In the genomic region with DNA sequence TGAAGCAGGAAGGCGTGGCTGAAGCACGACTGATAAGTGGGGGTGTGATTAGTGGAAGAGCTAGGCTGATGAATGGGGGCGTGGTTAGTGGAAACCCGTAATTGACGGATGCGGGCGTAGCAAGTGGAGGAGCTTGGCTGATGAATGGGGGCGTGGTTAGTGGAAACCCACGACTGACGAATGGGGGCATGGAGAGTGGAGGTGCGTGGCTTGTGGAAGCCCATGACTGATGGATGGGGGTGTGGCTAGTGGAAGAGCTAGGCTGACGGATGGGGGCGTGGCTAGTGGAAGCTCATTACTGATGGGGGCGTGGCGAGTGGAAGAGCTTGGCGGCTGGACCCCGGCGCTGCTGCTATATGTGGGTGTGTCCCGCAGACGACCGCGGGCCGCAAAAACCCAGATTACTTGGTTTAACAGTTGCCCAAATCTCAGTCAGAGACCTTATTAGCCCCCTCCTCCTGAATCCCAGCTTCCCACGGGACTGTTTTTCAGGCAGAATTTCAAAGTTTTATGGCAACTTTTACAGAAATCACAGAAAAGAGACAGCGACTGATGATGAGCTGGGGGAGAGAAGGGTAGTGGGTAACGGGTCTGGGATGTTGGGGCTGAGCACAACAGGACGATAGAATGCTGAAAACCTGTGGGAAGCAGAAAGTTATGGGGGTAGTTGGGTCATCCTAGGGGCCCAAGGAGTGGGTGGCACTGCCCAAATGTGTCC, we compare ENCODE assay signal across 8 cellular contexts. TPM values are rescaled to one million over a fixed set of nuclear protein-coding genes. Genes with fewer than 3 reads are reported as not detected.
DNase-seq lines count a peak whose midpoint lies in the region; ATAC-seq and TF ChIP-seq lines count a peak whose summit lies in the region.

No MANE protein-coding gene starts in this region.

- H3K9me3 ChIP-seq in CD8-positive, alpha-beta memory T cell (ENCODE audit: low read length) = no peaks in the 10 kb centered on the region
- H3K9me3 ChIP-seq in ectodermal cell (ENCODE audit: control insufficient read depth, low read length) (no peaks in the 10 kb centered on the region), right lobe of liver (no peaks in the 10 kb centered on the region)

- H3K9me3 Mint-ChIP-seq in CD8-positive, alpha-beta memory T cell = no peaks in the 10 kb centered on the region

- H3K36me3 ChIP-seq in CD8-positive, alpha-beta memory T cell (ENCODE audit: insufficient read depth, low read length) = no peaks in the 10 kb centered on the region
- H3K36me3 ChIP-seq in ectodermal cell (ENCODE audit: control insufficient read depth, insufficient read depth, low read length) = no peaks in the 10 kb centered on the region
- H3K36me3 ChIP-seq in right lobe of liver = no peaks in the 10 kb centered on the region

- intact Hi-C loops in right lobe of liver (cut with DNase I) = no loop called here

- no peak overlapping the region for H3K4me3 Mint-ChIP-seq in CD8-positive, alpha-beta memory T cell

- H3K4me1 Mint-ChIP-seq in CD8-positive, alpha-beta memory T cell = peaks cover 5 to 12% (median 6%) of the 10 kb centered on the region in 3 donors

- no peak for TF ChIP-seq CTCF in right lobe of liver (IDR thresholded peaks at IDR 0.05)

- DNase-seq in CD8-positive, alpha-beta memory T cell = peak; percentile 74 to 84 (median 75)
- DNase-seq in NCI-H748 (lab: John Stamatoyannopoulos, UW; ENCODE audit: unreplicated experiment) = peak; percentile 100
- peak; percentile 52 to 81 for DNase-seq in activated CD4-positive, alpha-beta T cell treated with anti-CD3 and anti-CD28 coated beads, Interleukin-2, amount 50 U/mL, for 24 hours (ENCODE audit: low read depth in 1 of 2, low spot score in 1 of 2)
- DNase-seq in right lobe of liver = peak in 2 of 3 donors; percentile 61 to 81
- peak; percentile 74 to 87 (median 75) for DNase-seq in stimulated activated CD4-positive, alpha-beta T cell treated with anti-CD3 and anti-CD28 coated beads, TNF-alpha, amount 100 ng/mL, for 24 hours (ENCODE audit: low read depth in 3 of 3)
- no peak for DNase-seq in SKM-1 treated with dmso at 0.1 percent for 144 hours (lab: John Stamatoyannopoulos, UW; ENCODE audit: unreplicated experiment)

- peaks cover 41% of the 10 kb centered on the region for H3K27me3 ChIP-seq in CD8-positive, alpha-beta memory T cell (ENCODE audit: insufficient read depth, low read length, poor library complexity, severe bottlenecking)
- H3K27me3 ChIP-seq in ectodermal cell (ENCODE audit: control insufficient read depth, insufficient read depth, low read length, poor library complexity, severe bottlenecking) (peaks cover 30% of the 10 kb centered on the region), right lobe of liver (peaks cover 0 to 15% of the 10 kb centered on the region in 2 donors)

- H3K4me3 ChIP-seq in CD8-positive, alpha-beta memory T cell (ENCODE audit: low read length) = peak overlapping the region; percentile 44
- H3K4me3 ChIP-seq in ectodermal cell (ENCODE audit: insufficient read depth, low read depth, low read length) = peak overlapping the region; percentile 26
- H3K4me3 ChIP-seq in right lobe of liver = no peak overlapping the region

- peaks cover 43 to 58% of the 10 kb centered on the region in 2 donors for H3K27me3 Mint-ChIP-seq in CD8-positive, alpha-beta memory T cell

- no peak overlapping the region for H3K27ac Mint-ChIP-seq in CD8-positive, alpha-beta memory T cell

- H3K27ac ChIP-seq in CD8-positive, alpha-beta memory T cell (ENCODE audit: low read depth, low read length) = no peak overlapping the region
- H3K27ac ChIP-seq in ectodermal cell (ENCODE audit: insufficient read depth, low read depth, low read length, poor library complexity, severe bottlenecking) = no peak overlapping the region
- H3K27ac ChIP-seq in right lobe of liver = no peak overlapping the region

- CTCF ChIA-PET in CD8-positive, alpha-beta memory T cell (lab: Charles Lee) = interaction anchor here (1.0 to 1.9 kb wide), 11 partner anchors 8 to 282 kb away, joined by 3 to 13 read pairs (median 3); a partner anchor contains a TSS

- no peaks in the 10 kb centered on the region for H3K36me3 Mint-ChIP-seq in CD8-positive, alpha-beta memory T cell

- WGBS in ectodermal cell, 2 experiments = 1 to 2% methylated on average over 27 of the region's 27 CpGs
- WGBS in right lobe of liver (ENCODE audit: insufficient coverage, low coverage, low lambda C conversion rate, missing lambda C conversion rate) = 3% methylated on average over 27 of the region's 27 CpGs

- POLR2A ChIA-PET in CD8-positive, alpha-beta memory T cell (lab: Charles Lee) = no interaction called here

- peaks cover 31% of the 10 kb centered on the region for H3K4me1 ChIP-seq in CD8-positive, alpha-beta memory T cell (ENCODE audit: insufficient read depth, low read length)
- peaks cover 18% of the 10 kb centered on the region for H3K4me1 ChIP-seq in ectodermal cell (ENCODE audit: control insufficient read depth, insufficient read depth, low read length)
- H3K4me1 ChIP-seq in right lobe of liver = peaks cover 0 to 9% (median 4%) of the 10 kb centered on the region in 4 donors

- TF ChIP-seq POLR2A in right lobe of liver (IDR thresholded peaks at IDR 0.05) = no peak

- peak; percentile 56 for ATAC-seq in HG03520 (IDR thresholded peaks at IDR 0.05; ENCODE audit: unreplicated experiment)
- peak; percentile 63 to 87 (median 74) for ATAC-seq in right lobe of liver

RNA-seq across cellular contexts. Expression of a gene that starts 9.0 kb away (rescaled TPM):
- total RNA-seq in CD8-positive, alpha-beta memory T cell = not detected
- not detected for polyA plus RNA-seq in CD8-positive, alpha-beta memory T cell
- polyA plus RNA-seq in ectodermal cell (2013, experiment 1 of 4) = 82.5 TPM
- polyA plus RNA-seq in ectodermal cell (2013, experiment 2 of 4) = 80.8 TPM
- polyA plus RNA-seq in ectodermal cell (2013, experiment 3 of 4) = 81.3 TPM
- polyA plus RNA-seq in ectodermal cell (2013, experiment 4 of 4) = 86.6 TPM
- total RNA-seq in right lobe of liver = 1 to 10 TPM in 1 of 6 experiments, under 1 TPM in 5; 0.53 to 1.6 (median 0.77) TPM

RNA-seq across cellular contexts. Expression of a gene that starts 43.4 kb away (rescaled TPM):
- total RNA-seq in CD8-positive, alpha-beta memory T cell = not detected
- not detected for polyA plus RNA-seq in CD8-positive, alpha-beta memory T cell
- polyA plus RNA-seq in ectodermal cell (2013, experiment 1 of 4) = 9.8 TPM
- polyA plus RNA-seq in ectodermal cell (2013, experiment 2 of 4) = 8.2 TPM
- polyA plus RNA-seq in ectodermal cell (2013, experiment 3 of 4) = 10.0 TPM
- 7.9 TPM for polyA plus RNA-seq in ectodermal cell (2013, experiment 4 of 4)
- total RNA-seq in right lobe of liver = under 1 TPM in 1 of 6 experiments, not detected in 5; 0.13 TPM

RNA-seq across cellular contexts. Expression of a gene that starts 55.7 kb away (rescaled TPM):
- total RNA-seq in CD8-positive, alpha-beta memory T cell = 10 to 100 TPM; 10.8 to 12.4 TPM
- 5.9 TPM for polyA plus RNA-seq in CD8-positive, alpha-beta memory T cell
- polyA plus RNA-seq in ectodermal cell (2013, experiment 1 of 4) = 29.3 TPM
- 26.5 TPM for polyA plus RNA-seq in ectodermal cell (2013, experiment 2 of 4)
- polyA plus RNA-seq in ectodermal cell (2013, experiment 3 of 4) = 29.7 TPM
- polyA plus RNA-seq in ectodermal cell (2013, experiment 4 of 4) = 29.4 TPM
- 1 to 10 TPM; 3.1 to 7.8 (median 6.2) TPM for total RNA-seq in right lobe of liver

Comparison
In these comparisons a context has a peak if more than half of its experiments do, and no peak if none do; other contexts are left out.
1. H3K4me3 ChIP-seq: peak in CD8-positive, alpha-beta memory T cell (single experiment) and ectodermal cell (single experiment); none in right lobe of liver (0 of 3).